Comparison of ENCODE assay signal across 9 cellular contexts in genomic region chr11:47271328-47271727, GRCh38. TPM values are rescaled to one million over a fixed set of nuclear protein-coding genes. Genes with fewer than 3 reads are reported as not detected.
DNase-seq lines count a peak whose midpoint lies in the region; ATAC-seq, FAIRE-seq and TF ChIP-seq lines count a peak whose summit lies in the region.
"Had no signal": no experiment of that assay in that cellular context is flagged by ENCODE, and none has a peak within 500 bp of the region (broad histone marks: within the 10 kb centered on the region; RNA-seq: fewer than 3 reads in every experiment).

No MANE protein-coding gene starts in this region.

- H3K4me3 ChIP-seq in ACC112 (ENCODE audit: low read depth, low read length) (peak overlapping the region; percentile 95), HL-60 (replicated peaks; ENCODE audit: insufficient read depth, low read length) (peak overlapping the region; percentile 87; the same call in 1 of the 2 replicates), GM12878 (peak overlapping the region; percentile 99)

- H2AFZ ChIP-seq in ACC112 (ENCODE audit: low read length, unreplicated experiment) (no peak overlapping the region), GM12878 (ENCODE audit: control insufficient read depth, low read depth, low read length) (no peak overlapping the region)

- H3K9me3 ChIP-seq in GM12878 (replicated peaks; ENCODE audit: control insufficient read depth, insufficient read depth, low read length), result no peaks in the 10 kb centered on the region

- no peak for TF ChIP-seq EP300 in GM12878 (IDR thresholded peaks at IDR 0.05; ENCODE audit: borderline replicate concordance in 1 of 2, control insufficient read depth in 1 of 2, low read depth in 2 of 2, low read length in 2 of 2)

- H4K20me1 ChIP-seq in GM12878 (ENCODE audit: control insufficient read depth, insufficient read depth), result no peaks in the 10 kb centered on the region

- H3K4me1 ChIP-seq in ACC112 (ENCODE audit: control insufficient read depth, insufficient read depth, low read length, unreplicated experiment), result peaks cover 16% of the 10 kb centered on the region
- H3K4me1 ChIP-seq in GM12878 (ENCODE audit: control insufficient read depth, insufficient read depth, low read length), result peaks cover 13% of the 10 kb centered on the region

- TF ChIP-seq RAD21 in GM12878 (IDR thresholded peaks at IDR 0.05; ENCODE audit: insufficient read depth, low read depth, low read length), result no peak

- H3K4me2 ChIP-seq in GM12878 (ENCODE audit: control insufficient read depth, insufficient read depth), result peak overlapping the region; percentile 98

- in situ Hi-C loops in GM12878 (cut with MboI), result no loop called here

- H3K27ac Mint-ChIP-seq in naive B cell, result peak overlapping the region; percentile 0 to 95 (median 40)

- DNase-seq in HL-60 (ENCODE audit: low read depth in 1 of 2, low spot score in 1 of 2), result no peak
- DNase-seq in GM12878 (ENCODE audit: low read depth, low spot score), result no peak
- DNase-seq in naive B cell, result no peak
- no peak for DNase-seq in MV-4-11 (lab: John Stamatoyannopoulos, UW)
- DNase-seq in NCI-H1694 treated with DMSO at 0.1 percent for 48 hours (lab: John Stamatoyannopoulos, UW), result no peak
- no peak for DNase-seq in SHP77 (lab: John Stamatoyannopoulos, UW)
- no peak for DNase-seq in GM12892 (ENCODE audit: insufficient read length)

- TF ChIP-seq POLR2A in GM12878 (IDR thresholded peaks at IDR 0.05; ENCODE audit: low read depth, low read length) (no peak), GM12892 (IDR thresholded peaks at IDR 0.05; ENCODE audit: low read depth, low read length) (no peak)

- peak overlapping the region; percentile 52 for H3K9ac ChIP-seq in GM12878 (ENCODE audit: control insufficient read depth, insufficient read depth, low read length)

- H3K36me3 Mint-ChIP-seq in naive B cell, result peaks cover 3 to 6% of the 10 kb centered on the region in 2 donors

- FAIRE-seq in GM12878 (lab: Jason Lieb, UNC) (no peak), GM12892 (lab: Jason Lieb, UNC) (no peak)

- CTCF ChIA-PET in GM12878 (lab: Yijun Ruan, JAX), result interaction anchor here (0.7 to 3.9 kb wide), 22 partner anchors 9 to 583 kb away, joined by 3 to 38 read pairs (median 4); partner anchors contain the start of genes ACP2, ARFGAP2, DDB2 and NR1H3

- SMC1A ChIA-PET in GM12878 (lab: Charles Lee; ENCODE audit: uncharacterized antibody, unreplicated experiment), result interaction anchor here (0.6 to 1.7 kb wide), 11 partner anchors 12 to 269 kb away, joined by 3 to 8 read pairs (median 5); partner anchors contain the start of gene ARFGAP2

- no peaks in the 10 kb centered on the region for H3K27me3 Mint-ChIP-seq in naive B cell

- H3K9me3 Mint-ChIP-seq in naive B cell, result no peaks in the 10 kb centered on the region

- TSS peak; percentile 62 for BruUV-seq in GM12878 (replicated peaks; lab: Mats Ljungman, UMichigan)

- H3K4me1 Mint-ChIP-seq in naive B cell, result peaks cover 45 to 63% (median 56%) of the 10 kb centered on the region in 3 donors

- RAD21 ChIA-PET in GM12878 (lab: Charles Lee; ENCODE audit: unreplicated experiment), result interaction anchor here (0.7 to 2.1 kb wide), 11 partner anchors 12 to 215 kb away, joined by 3 to 15 read pairs (median 4); partner anchors contain the start of genes ACP2 and DDB2

- H3K27ac ChIP-seq in ACC112 (ENCODE audit: low read depth, low read length), result no peak overlapping the region
- H3K27ac ChIP-seq in HL-60 (replicated peaks), result peak overlapping the region; percentile 37
- peak overlapping the region; percentile 17; the same call in 1 of the 2 replicates for H3K27ac ChIP-seq in GM12878 (ENCODE audit: control insufficient read depth, insufficient read depth)
- H3K27ac ChIP-seq: epithelial cell of prostate had no signal

- H3K36me3 ChIP-seq in ACC112 (ENCODE audit: insufficient read depth, low read length) (peaks cover 11% of the 10 kb centered on the region; the same call in 1 of the 2 replicates), GM12878 (ENCODE audit: control insufficient read depth in 2 of 2, insufficient read depth in 2 of 2, low read length in 1 of 2) (peaks cover 7 to 8% of the 10 kb centered on the region in 2 experiments; a peak in 3 of 4 replicates)

- H3K27me3 ChIP-seq in ACC112 (ENCODE audit: insufficient read depth, low read length) (no peaks in the 10 kb centered on the region), HL-60 (ENCODE audit: insufficient read depth, poor library complexity, severe bottlenecking) (no peaks in the 10 kb centered on the region), GM12878 (replicated peaks in 1 of 2; ENCODE audit: control insufficient read depth in 2 of 2, insufficient read depth in 2 of 2, low read length in 1 of 2) (no peaks in the 10 kb centered on the region)

- POLR2A ChIA-PET in GM12878 (lab: Charles Lee), result interaction anchor here (0.6 to 1.8 kb wide), 10 partner anchors 23 to 132 kb away, joined by 3 to 6 read pairs (median 4); partner anchors contain the start of genes ACP2 and DDB2

- peaks cover 37% of the 10 kb centered on the region for H3K79me2 ChIP-seq in ACC112 (ENCODE audit: control insufficient read depth, insufficient read depth, low read length, unreplicated experiment)
- peaks cover 35% of the 10 kb centered on the region for H3K79me2 ChIP-seq in GM12878 (ENCODE audit: control insufficient read depth, insufficient read depth, low read length)

- intact Hi-C loops in GM12878 (cut with micrococcal nuclease; ENCODE audit: unreplicated experiment), result loop anchor here (2.0 kb wide), 1 partner anchor 137 kb away; the partner anchor contains the start of gene SLC39A13

- peak overlapping the region; percentile 68 to 95 (median 89) for H3K4me3 Mint-ChIP-seq in naive B cell

- TF ChIP-seq CTCF in HL-60 (IDR thresholded peaks at IDR 0.05; ENCODE audit: insufficient read depth, low read length) (no peak), GM12878 (IDR thresholded peaks at IDR 0.05 in 2 of 3, conservative IDR thresholded peaks at IDR 0.05 in 1 of 3; ENCODE audit: control insufficient read depth in 2 of 3, extremely low read depth in 1 of 3, insufficient read depth in 1 of 3, low read depth in 3 of 3, low read length in 3 of 3) (no peak)

- ATAC-seq in GM12878 (no peak), naive B cell (ENCODE audit: low read depth in 2 of 2) (no peak)

- WGBS in GM12878 (ENCODE audit: insufficient coverage, insufficient replicate concordance, low lambda C conversion rate, missing lambda C conversion rate), result 41% methylated on average over 4 of the region's 4 CpGs

RNA-seq across cellular contexts. Expression of gene MADD, which starts 1.4 kb away (rescaled TPM):
- 59.9 and 70.7 TPM in 2 replicates for total RNA-seq in GM12878 (2013; cell fraction: nucleolus; rRNA removed)
- total RNA-seq in GM12878 (2014; rRNA removed), result 17.1 and 19.2 TPM in 2 replicates
- total RNA-seq in GM12878 (2014; rRNA removed; fragmentation: Illumina TruSeq; extraction: Trizol), result 14.9 and 15.6 TPM in 2 replicates
- 33.8 and 35.3 TPM in 2 replicates for total RNA-seq in GM12878 (2021)
- 15.8 TPM for polyA plus RNA-seq in GM12878 (2011; ENCODE audit: low read depth)
- polyA plus RNA-seq in GM12878 (2011; rRNA removed), result 14.4 and 26.5 TPM in 2 replicates
- 26.3 and 42.3 TPM in 2 replicates for polyA plus RNA-seq in GM12878 (2011; cell fraction: cytosol; rRNA removed)
- 74.5 and 93.8 TPM in 2 replicates for polyA plus RNA-seq in GM12878 (2011; cell fraction: nucleus; rRNA removed)
- 19.2 and 23.1 TPM in 2 replicates for polyA plus RNA-seq in GM12878 (2012)
- polyA plus RNA-seq in GM12878 (2014; fragmentation: Illumina TruSeq; extraction: Trizol), result 16.8 and 22.8 TPM in 2 replicates
- 1 to 10 TPM in 1 of 2 experiments, under 1 TPM in 1; 0.47 to 1.6 TPM for polyA plus RNA-seq in GM12878 (2014; fragmentation: Nextera tagmentation; extraction: Ambion mirVana)
- polyA plus RNA-seq in GM12878 (2014; rRNA removed), result 28.0 and 35.4 TPM in 2 replicates
- 10 to 100 TPM; 15.1 to 16.0 TPM for polyA plus RNA-seq in GM12878 (2016; fragmentation: Nextera tagmentation; extraction: Ambion mirVana)
- 34.8 and 40.8 TPM in 2 replicates for polyA minus RNA-seq in GM12878 (2011; rRNA and poly(A)+ RNA removed)
- polyA minus RNA-seq in GM12878 (2011; cell fraction: cytosol; rRNA and poly(A)+ RNA removed), result 11.5 and 17.7 TPM in 2 replicates
- polyA minus RNA-seq in GM12878 (2011; cell fraction: nucleus; rRNA and poly(A)+ RNA removed), result 30.0 and 52.7 TPM in 2 replicates
- polyA plus RNA-seq in naive B cell (ENCODE audit: low read depth in 6 of 6), result 10 to 100 TPM; 12.1 to 24.8 (median 16.4) TPM
- 12.3 TPM for polyA plus RNA-seq in GM12892 (2012; ENCODE audit: missing spikeins)

RNA-seq across cellular contexts. Expression of gene NR1H3, which starts 13.5 kb away (rescaled TPM):
- 10.7 and 12.1 TPM in 2 replicates for total RNA-seq in GM12878 (2013; cell fraction: nucleolus; rRNA removed)
- total RNA-seq in GM12878 (2014; rRNA removed) (3.8 and 4.3 TPM in 2 replicates), GM12878 (2014; rRNA removed; fragmentation: Illumina TruSeq; extraction: Trizol) (2.9 and 3.4 TPM in 2 replicates), GM12878 (2021) (5.2 TPM in 2 replicates)
- polyA plus RNA-seq in GM12878 (2011; ENCODE audit: low read depth), result 2.7 TPM
- polyA plus RNA-seq in GM12878 (2011; rRNA removed) (4.1 and 6.2 TPM in 2 replicates), GM12878 (2014; fragmentation: Illumina TruSeq; extraction: Trizol) (0.27 and 2.6 TPM in 2 replicates), GM12878 (2014; fragmentation: Nextera tagmentation; extraction: Ambion mirVana) (1 to 10 TPM; 3.5 to 4.4 TPM), GM12878 (2014; rRNA removed) (4.7 and 4.8 TPM in 2 replicates), GM12878 (2016; fragmentation: Nextera tagmentation; extraction: Ambion mirVana) (1 to 10 TPM; 5.5 to 8.9 TPM), naive B cell (ENCODE audit: low read depth in 6 of 6) (10 to 100 TPM in 1 of 6 donors, 1 to 10 TPM in 5; 3.2 to 12.5 (median 5.2) TPM)
- 8.0 and 9.0 TPM in 2 replicates for polyA plus RNA-seq in GM12878 (2011; cell fraction: cytosol; rRNA removed)
- polyA plus RNA-seq in GM12878 (2011; cell fraction: nucleus; rRNA removed), result 10.2 and 12.5 TPM in 2 replicates
- polyA plus RNA-seq in GM12878 (2012), result 3.4 and 5.0 TPM in 2 replicates
- polyA minus RNA-seq in GM12878 (2011; rRNA and poly(A)+ RNA removed), result 9.2 and 13.9 TPM in 2 replicates
- 3.2 and 8.5 TPM in 2 replicates for polyA minus RNA-seq in GM12878 (2011; cell fraction: cytosol; rRNA and poly(A)+ RNA removed)
- 2.2 and 3.2 TPM in 2 replicates for polyA minus RNA-seq in GM12878 (2011; cell fraction: nucleus; rRNA and poly(A)+ RNA removed)
- 3.0 TPM for polyA plus RNA-seq in GM12892 (2012; ENCODE audit: missing spikeins)

RNA-seq across cellular contexts. Expression of gene ACP2, which starts 22.7 kb away (rescaled TPM):
- 32.3 and 32.4 TPM in 2 replicates for total RNA-seq in GM12878 (2013; cell fraction: nucleolus; rRNA removed)
- total RNA-seq in GM12878 (2014; rRNA removed) (7.2 and 10.6 TPM in 2 replicates), GM12878 (2014; rRNA removed; fragmentation: Illumina TruSeq; extraction: Trizol) (5.0 and 5.6 TPM in 2 replicates), GM12878 (2021) (9.6 and 10.3 TPM in 2 replicates)
- polyA plus RNA-seq in GM12878 (2011; ENCODE audit: low read depth), result 10.4 TPM
- polyA plus RNA-seq in GM12878 (2011; rRNA removed) (3.4 and 8.0 TPM in 2 replicates), GM12878 (2014; fragmentation: Illumina TruSeq; extraction: Trizol) (3.2 and 6.0 TPM in 2 replicates), GM12878 (2014; fragmentation: Nextera tagmentation; extraction: Ambion mirVana) (1 to 10 TPM in 1 of 2 experiments, under 1 TPM in 1; 0.98 to 1.1 TPM), GM12878 (2014; rRNA removed) (11.7 and 14.3 TPM in 2 replicates), GM12878 (2016; fragmentation: Nextera tagmentation; extraction: Ambion mirVana) (1 to 10 TPM; 6.9 to 7.9 TPM), naive B cell (ENCODE audit: low read depth in 6 of 6) (1 to 10 TPM in 5 of 6 donors, not detected in 1; 1.6 to 8.1 (median 2.2) TPM)
- polyA plus RNA-seq in GM12878 (2011; cell fraction: cytosol; rRNA removed), result 10.2 and 11.4 TPM in 2 replicates
- polyA plus RNA-seq in GM12878 (2011; cell fraction: nucleus; rRNA removed), result 37.0 and 38.6 TPM in 2 replicates
- polyA plus RNA-seq in GM12878 (2012), result 9.1 and 11.0 TPM in 2 replicates
- 15.2 and 21.1 TPM in 2 replicates for polyA minus RNA-seq in GM12878 (2011; rRNA and poly(A)+ RNA removed)
- 7.9 and 8.9 TPM in 2 replicates for polyA minus RNA-seq in GM12878 (2011; cell fraction: cytosol; rRNA and poly(A)+ RNA removed)
- 21.9 and 35.3 TPM in 2 replicates for polyA minus RNA-seq in GM12878 (2011; cell fraction: nucleus; rRNA and poly(A)+ RNA removed)
- 7.1 TPM for polyA plus RNA-seq in GM12892 (2012; ENCODE audit: missing spikeins)

RNA-seq across cellular contexts. Expression of gene DDB2, which starts 56.6 kb away (rescaled TPM):
- total RNA-seq in GM12878 (2013; cell fraction: nucleolus; rRNA removed), result 320 and 324 TPM in 2 replicates
- total RNA-seq in GM12878 (2014; rRNA removed) (114 and 121 TPM in 2 replicates), GM12878 (2014; rRNA removed; fragmentation: Illumina TruSeq; extraction: Trizol) (109 and 112 TPM in 2 replicates), GM12878 (2021) (105 and 116 TPM in 2 replicates)
- 126 TPM for polyA plus RNA-seq in GM12878 (2011; ENCODE audit: low read depth)
- polyA plus RNA-seq in GM12878 (2011; rRNA removed) (168 and 187 TPM in 2 replicates), GM12878 (2014; fragmentation: Illumina TruSeq; extraction: Trizol) (110 and 118 TPM in 2 replicates), GM12878 (2014; fragmentation: Nextera tagmentation; extraction: Ambion mirVana) (100 to 1,000 TPM in 1 of 2 experiments, 10 to 100 TPM in 1; 94.2 to 127 TPM), GM12878 (2014; rRNA removed) (134 and 151 TPM in 2 replicates), GM12878 (2016; fragmentation: Nextera tagmentation; extraction: Ambion mirVana) (100 to 1,000 TPM; 155 to 157 TPM), naive B cell (ENCODE audit: low read depth in 6 of 6) (10 to 100 TPM in 5 of 6 donors, 1 to 10 TPM in 1; 6.5 to 25.3 (median 22.9) TPM)
- 192 and 212 TPM in 2 replicates for polyA plus RNA-seq in GM12878 (2011; cell fraction: cytosol; rRNA removed)
- 381 and 470 TPM in 2 replicates for polyA plus RNA-seq in GM12878 (2011; cell fraction: nucleus; rRNA removed)
- polyA plus RNA-seq in GM12878 (2012), result 107 and 126 TPM in 2 replicates
- 105 and 157 TPM in 2 replicates for polyA minus RNA-seq in GM12878 (2011; rRNA and poly(A)+ RNA removed)
- 40.4 and 42.6 TPM in 2 replicates for polyA minus RNA-seq in GM12878 (2011; cell fraction: cytosol; rRNA and poly(A)+ RNA removed)
- 99.4 and 119 TPM in 2 replicates for polyA minus RNA-seq in GM12878 (2011; cell fraction: nucleus; rRNA and poly(A)+ RNA removed)
- polyA plus RNA-seq in GM12892 (2012; ENCODE audit: missing spikeins), result 130 TPM
